In genomic region chr5:138032572-138033274, GRCh38 we compare ENCODE assay signal across 8 cellular contexts. TPM values are rescaled to one million over a fixed set of nuclear protein-coding genes. Genes with fewer than 3 reads are reported as not detected.
DNase-seq lines count a peak whose midpoint lies in the region; ATAC-seq and TF ChIP-seq lines count a peak whose summit lies in the region.

Gene FAM13B (minus strand): TSS chr5:138033079. CDS start chr5:138019111, 13,968 bp downstream.

- peak within 1 kb of the TSS; percentile 95 for H3K4me3 Mint-ChIP-seq in activated B cell treated with CpG ODN at 0.5 μM for 24 hours

- CTCF ChIA-PET in activated B cell treated with CpG ODN at 0.5 μM for 24 hours (lab: Charles Lee), result interaction anchor here (1.0 to 8.5 kb wide), 2 partner anchors 33 to 101 kb away, joined by 3 to 144 read pairs; no protein-coding TSS in a partner anchor

- peak within 1 kb of the TSS; percentile 88 to 100 for H3K4me3 ChIP-seq in cardiac fibroblast (replicated peaks in 1 of 2; ENCODE audit: low read depth in 2 of 2, low read length in 2 of 2)

- no peaks in the 10 kb centered on the region for H3K27me3 Mint-ChIP-seq in activated B cell treated with CpG ODN at 0.5 μM for 24 hours

- DNase-seq in A172 (ENCODE audit: low spot score) (peak; percentile 74), NCI-H2196 treated with DMSO at 0.1 percent for 48 hours (lab: John Stamatoyannopoulos, UW; ENCODE audit: unreplicated experiment) (peak; percentile 52), activated B cell treated with CpG ODN at 0.5 μM for 24 hours (peak; percentile 77), cardiac fibroblast (ENCODE audit: low read depth in 2 of 2) (peak; percentile 74 to 81), islet precursor cell (peak; percentile 92)
- peak; percentile 86 for DNase-seq in stimulated activated CD4-positive, alpha-beta T cell treated with anti-CD3 and anti-CD28 coated beads, Interleukin-15, amount 100 ng/mL, for 24 hours

- peak; percentile 95 for TF ChIP-seq POLR2A in GM18526 (IDR thresholded peaks at IDR 0.05; ENCODE audit: extremely low read depth, insufficient read length)

- POLR2A ChIA-PET in activated B cell treated with CpG ODN at 0.5 μM for 24 hours (lab: Charles Lee), result interaction anchor here (0.9 to 2.3 kb wide), 5 partner anchors 36 to 305 kb away, joined by 3 to 10 read pairs (median 4); partner anchors contain the start of genes CDC23 and FAM53C

- H3K27ac Mint-ChIP-seq in activated B cell treated with CpG ODN at 0.5 μM for 24 hours, result peak within 1 kb of the TSS; percentile 93

- ATAC-seq in HG03066 (IDR thresholded peaks at IDR 0.05; ENCODE audit: low read depth, unreplicated experiment), result peak; percentile 49
- ATAC-seq in activated B cell treated with CpG ODN at 0.5 μM for 24 hours (ENCODE audit: low read depth), result peak; percentile 69

- no peak for TF ChIP-seq CTCF in activated B cell treated with CpG ODN at 0.5 μM for 24 hours (IDR thresholded peaks at IDR 0.05)
- TF ChIP-seq CTCF in cardiac fibroblast (IDR thresholded peaks at IDR 0.05; ENCODE audit: low read depth, low read length), result no peak

- peaks cover 65% of the 10 kb centered on the region for H3K4me1 Mint-ChIP-seq in activated B cell treated with CpG ODN at 0.5 μM for 24 hours

- no peaks in the 10 kb centered on the region for H3K9me3 Mint-ChIP-seq in activated B cell treated with CpG ODN at 0.5 μM for 24 hours

- peaks cover 16% of the 10 kb centered on the region for H3K36me3 Mint-ChIP-seq in activated B cell treated with CpG ODN at 0.5 μM for 24 hours (ENCODE audit: low read depth)

- intact Hi-C loops in activated B cell treated with CpG ODN at 0.5 μM for 24 hours (cut with micrococcal nuclease), result loop anchor here (1.0 to 2.0 kb wide), 5 partner anchors 14 to 511 kb away; partner anchors contain the start of genes BRD8, ETF1, HNRNPA0 and KDM3B

RNA-seq across cellular contexts. Expression of gene FAM13B, which starts in this region (rescaled TPM):
- 13.9 and 21.5 TPM in 2 replicates for total RNA-seq in A172 (2014; rRNA removed; shearing (Covaris generic))
- 76.6 and 84.1 TPM in 2 replicates for total RNA-seq in activated B cell treated with CpG ODN at 0.5 μM for 24 hours

Comparison
In these comparisons a context has a peak if more than half of its experiments do, and no peak if none do; other contexts are left out.
1. Peak in every context shown above with its lines: DNase-seq, ATAC-seq and H3K4me3 ChIP-seq.